Comparison of ENCODE assay signal across 16 cellular contexts in genomic region chr1:184022651-184023050, GRCh38. TPM values are rescaled to one million over a fixed set of nuclear protein-coding genes. Genes with fewer than 3 reads are reported as not detected.
DNase-seq lines count a peak whose midpoint lies in the region; ATAC-seq and TF ChIP-seq lines count a peak whose summit lies in the region.
"Had no signal": no experiment of that assay in that cellular context is flagged by ENCODE, and none has a peak within 500 bp of the region (broad histone marks: within the 10 kb centered on the region; RNA-seq: fewer than 3 reads in every experiment).

No MANE protein-coding gene starts in this region.

- no peak for ATAC-seq in HG02678 (IDR thresholded peaks at IDR 0.05; ENCODE audit: unreplicated experiment)

- no peak for TF ChIP-seq CTCF in neural crest cell (conservative IDR thresholded peaks at IDR 0.05)

- peak overlapping the region; percentile 73 for H3K27ac Mint-ChIP-seq in neural crest cell (ENCODE audit: unreplicated experiment)
- H3K27ac Mint-ChIP-seq: activated CD4-positive, alpha-beta T cell treated with anti-CD3 and anti-CD28 coated beads, Interleukin-2, amount 10 ng/mL, durations not matched to agents 24 days and 14 days had no signal

- H3K4me1 Mint-ChIP-seq in neural crest cell = peaks cover 71% of the 10 kb centered on the region
- H3K4me1 Mint-ChIP-seq: activated CD4-positive, alpha-beta T cell treated with anti-CD3 and anti-CD28 coated beads, Interleukin-2, amount 10 ng/mL, durations not matched to agents 24 days and 14 days had no signal

- DNase-seq in AG08396 (ENCODE audit: low spot score) (peak; percentile 24), RPMI7951 (ENCODE audit: low read depth) (peak; percentile 51), fibroblast of the conjunctiva (ENCODE audit: low read depth) (peak; percentile 29), neural crest cell (ENCODE audit: low read depth, low spot score) (no peak), cerebellar nuclear complex (lab: John Stamatoyannopoulos, UW) (no peak), SIG-M5 treated with dmso at 0.1 percent for 504 hours (lab: John Stamatoyannopoulos, UW; ENCODE audit: unreplicated experiment) (no peak), GM19238 (ENCODE audit: insufficient read length, low spot score) (no peak)
- DNase-seq: AML-193; anterior cingulate cortex; effector CD4-positive, alpha-beta T cell; glutamatergic neuron; MV-4-11; NCI-H226; upper lobe of left lung had no signal

- H3K4me3 Mint-ChIP-seq in neural crest cell = peak overlapping the region; percentile 33
- H3K4me3 Mint-ChIP-seq: activated CD4-positive, alpha-beta T cell treated with anti-CD3 and anti-CD28 coated beads, Interleukin-2, amount 10 ng/mL, durations not matched to agents 24 days and 14 days had no signal

- H3K9me3 Mint-ChIP-seq in neural crest cell = no peaks in the 10 kb centered on the region

- no peaks in the 10 kb centered on the region for H3K27me3 Mint-ChIP-seq in neural crest cell (ENCODE audit: low read depth)

- H3K36me3 Mint-ChIP-seq in neural crest cell (ENCODE audit: low read depth) = no peaks in the 10 kb centered on the region

RNA-seq across cellular contexts. Expression of gene COLGALT2, which starts 14.9 kb away (rescaled TPM):
- 0.59 and 0.96 TPM in 2 replicates for total RNA-seq in RPMI7951 (2014; rRNA removed; shearing (Covaris generic))
- 15.8 and 16.0 TPM in 2 replicates for total RNA-seq in neural crest cell

RNA-seq across cellular contexts. Expression of gene TSEN15, which starts 28.9 kb away (rescaled TPM):
- total RNA-seq in RPMI7951 (2014; rRNA removed; shearing (Covaris generic)) = 45.8 and 54.3 TPM in 2 replicates
- total RNA-seq in neural crest cell = 50.2 and 50.5 TPM in 2 replicates

Comparison
In these comparisons a context has a peak if more than half of its experiments do, and no peak if none do; other contexts are left out.
1. DNase-seq: peak in AG08396 (single experiment), RPMI7951 (single experiment) and fibroblast of the conjunctiva (single experiment); none in neural crest cell (single experiment), cerebellar nuclear complex (0 of 2), SIG-M5 treated with dmso at 0.1 percent for 504 hours (single experiment) and GM19238 (single experiment).